In the genomic region with DNA sequence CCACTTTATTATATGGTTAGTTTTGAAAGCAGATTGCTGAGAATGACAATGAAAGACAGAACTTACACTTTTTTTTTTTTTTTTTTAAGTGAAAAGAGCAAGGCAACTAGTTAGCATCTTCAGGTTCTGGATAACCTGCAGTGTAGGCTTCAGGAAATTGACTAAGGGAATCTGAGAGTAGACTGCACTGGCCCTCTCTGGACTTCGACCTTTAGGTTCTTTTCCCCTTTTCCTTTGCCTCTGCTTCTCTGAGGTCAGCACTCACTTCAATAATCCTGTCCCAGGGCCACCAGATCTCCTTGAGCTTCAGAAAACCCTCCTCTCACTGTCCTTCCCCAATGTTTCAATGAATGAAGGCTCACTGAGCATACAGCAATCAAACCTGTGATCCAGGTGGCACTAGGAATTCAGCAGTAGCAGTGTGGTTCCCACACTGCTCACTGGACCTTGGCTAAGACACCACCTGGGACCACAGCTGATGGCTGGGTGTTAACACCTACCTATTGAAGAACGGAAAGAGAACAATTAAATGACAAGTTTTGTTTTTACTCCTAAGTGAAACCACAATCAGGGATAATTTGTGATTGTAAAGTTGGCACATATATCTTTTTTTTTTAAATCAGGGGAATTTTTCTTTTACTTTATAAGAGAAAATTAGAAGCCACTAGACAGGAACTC, we compare ENCODE assay signal across 11 cellular contexts.
A peak's percentile ranks its signal among the peaks of the same experiment; 100 is the strongest.
DNase-seq lines count a peak whose midpoint lies in the region; ATAC-seq and TF ChIP-seq lines count a peak whose summit lies in the region.
"Had no signal": no experiment of that assay in that cellular context is flagged by ENCODE, and none has a peak within 500 bp of the region (broad histone marks: within the 10 kb centered on the region; RNA-seq: fewer than 3 reads in every experiment).

No MANE protein-coding gene starts in this region.

- ATAC-seq in HG02798 (IDR thresholded peaks at IDR 0.05; ENCODE audit: poor library complexity, unreplicated experiment), result peak; percentile 72
- peak; percentile 42 for ATAC-seq in T-helper 17 cell
- no peak for ATAC-seq in right cardiac atrium
- ATAC-seq in GM18873 (IDR thresholded peaks at IDR 0.05; ENCODE audit: low FRiP score, unreplicated experiment), result no peak

- no peaks in the 10 kb centered on the region for H3K36me3 Mint-ChIP-seq in T-helper 17 cell (ENCODE audit: low read depth)

- TF ChIP-seq CTCF in vagina (IDR thresholded peaks at IDR 0.05), result no peak

- H3K4me3 ChIP-seq in vagina (no peak overlapping the region), right cardiac atrium (ENCODE audit: low read length) (no peak overlapping the region)

- H3K4me1 ChIP-seq in vagina, result peaks cover 43% of the 10 kb centered on the region
- H3K4me1 ChIP-seq in right cardiac atrium (ENCODE audit: control insufficient read depth, insufficient read depth, low read length), result no peaks in the 10 kb centered on the region

- H3K4me3 Mint-ChIP-seq in T-helper 17 cell, result no peak overlapping the region

- H3K36me3 ChIP-seq in vagina, result no peaks in the 10 kb centered on the region

- H3K9me3 ChIP-seq in T-helper 17 cell (ENCODE audit: control insufficient read depth, low read length, poor library complexity, severe bottlenecking) (no peaks in the 10 kb centered on the region), vagina (no peaks in the 10 kb centered on the region), right cardiac atrium (ENCODE audit: control insufficient read depth, low read length) (no peaks in the 10 kb centered on the region)

- WGBS in right cardiac atrium, result 81% methylated on average over 2 of the region's 2 CpGs

- peak overlapping the region; percentile 19 for H3K27ac ChIP-seq in vagina
- H3K27ac ChIP-seq in right cardiac atrium (ENCODE audit: low read length), result no peak overlapping the region
- H3K27ac ChIP-seq: C4-2B had no signal

- no peaks in the 10 kb centered on the region for H3K27me3 Mint-ChIP-seq in T-helper 17 cell

- peaks cover 26% of the 10 kb centered on the region for H3K4me1 Mint-ChIP-seq in T-helper 17 cell

- peak; percentile 21 for DNase-seq in stimulated activated CD4-positive, alpha-beta T cell treated with anti-CD3 and anti-CD28 coated beads, Interleukin-1b, Interleukin-23, amount 100 ng/mL, for 48 hours
- DNase-seq in stimulated activated CD4-positive, alpha-beta T cell treated with anti-CD3 and anti-CD28 coated beads, Interleukin-4, amount 100 ng/mL, for 4 hours, result no peak
- no peak for DNase-seq in T-helper 17 cell
- DNase-seq in vagina (ENCODE audit: extremely low spot score in 2 of 2), result no peak
- no peak for DNase-seq in right cardiac atrium
- DNase-seq in LoVo (ENCODE audit: low spot score), result no peak
- DNase-seq: amniotic stem cell, NCI-H2081 had no signal

- H3K27ac Mint-ChIP-seq in T-helper 17 cell, result peak overlapping the region; percentile 92

- H3K27me3 ChIP-seq in vagina (no peaks in the 10 kb centered on the region), right cardiac atrium (ENCODE audit: control insufficient read depth, insufficient read depth) (no peaks in the 10 kb centered on the region)

- intact Hi-C loops in vagina (cut with DNase I), result no loop called here
- intact Hi-C loops in right cardiac atrium (cut with DNase I), result no loop called here

- no peak for TF ChIP-seq POLR2A in vagina (IDR thresholded peaks at IDR 0.05)

Comparison
In these comparisons a context has a peak if more than half of its experiments do, and no peak if none do; other contexts are left out.
1. ATAC-seq: peak in HG02798 (single experiment) and T-helper 17 cell (single experiment); none in right cardiac atrium (0 of 2) and GM18873 (single experiment).